ENCODE assay signal across 8 cellular contexts in genomic region chrX:21438792-21439191, GRCh38.
DNase-seq lines count a peak whose midpoint lies in the region; ATAC-seq and TF ChIP-seq lines count a peak whose summit lies in the region.

No MANE protein-coding gene starts in this region.

- no peak overlapping the region for H3K27ac ChIP-seq in CD8-positive, alpha-beta memory T cell (ENCODE audit: low read depth, low read length)
- H3K27ac ChIP-seq in WERI-Rb-1 = no peak overlapping the region
- H3K27ac ChIP-seq in foreskin keratinocyte = no peak overlapping the region
- no peak overlapping the region for H3K27ac ChIP-seq in heart right ventricle

- POLR2A ChIA-PET in CD8-positive, alpha-beta memory T cell (lab: Charles Lee) = no interaction called here
- POLR2A ChIA-PET in activated CD8-positive, alpha-beta T cell treated with anti-CD3 and anti-CD28 coated beads for 36 hours (lab: Charles Lee) = interaction anchor here (0.6 kb wide), 1 partner anchor 179 kb away, joined by 4 read pairs; no protein-coding TSS in a partner anchor

- whole genome bisulfite sequencing in heart right ventricle, 2 donors = 48 to 58% methylated on average over 1 of the region's 1 CpG

- H3K9me3 ChIP-seq in CD8-positive, alpha-beta memory T cell (ENCODE audit: low read length) = no peaks in the 10 kb centered on the region
- H3K9me3 ChIP-seq in WERI-Rb-1 (ENCODE audit: severe bottlenecking) = no peaks in the 10 kb centered on the region
- H3K9me3 ChIP-seq in heart right ventricle = no peaks in the 10 kb centered on the region

- peaks cover 10% of the 10 kb centered on the region for H3K4me1 ChIP-seq in CD8-positive, alpha-beta memory T cell (ENCODE audit: insufficient read depth, low read length)
- no peaks in the 10 kb centered on the region for H3K4me1 ChIP-seq in foreskin keratinocyte
- H3K4me1 ChIP-seq in heart right ventricle = no peaks in the 10 kb centered on the region

- H3K9me3 Mint-ChIP-seq in CD8-positive, alpha-beta memory T cell = peaks cover 0 to 6% (median 0%) of the 10 kb centered on the region in 5 donors
- no peaks in the 10 kb centered on the region for H3K9me3 Mint-ChIP-seq in activated CD8-positive, alpha-beta T cell treated with anti-CD3 and anti-CD28 coated beads for 36 hours

- CTCF ChIA-PET in CD8-positive, alpha-beta memory T cell (lab: Charles Lee) = no interaction called here
- CTCF ChIA-PET in activated CD8-positive, alpha-beta T cell treated with anti-CD3 and anti-CD28 coated beads for 36 hours (lab: Charles Lee) = no interaction called here

- H3K4me3 Mint-ChIP-seq in CD8-positive, alpha-beta memory T cell = peak overlapping the region; percentile 33 to 73 (median 66)
- H3K4me3 Mint-ChIP-seq in activated CD8-positive, alpha-beta T cell treated with anti-CD3 and anti-CD28 coated beads for 36 hours = peak overlapping the region; percentile 71

- no peak overlapping the region for H3K4me3 ChIP-seq in CD8-positive, alpha-beta memory T cell (ENCODE audit: low read length)
- H3K4me3 ChIP-seq in WERI-Rb-1 (ENCODE audit: low read depth, low read length) = no peak overlapping the region
- H3K4me3 ChIP-seq in heart right ventricle = no peak overlapping the region

- peaks cover 8 to 14% (median 10%) of the 10 kb centered on the region in 3 donors for H3K4me1 Mint-ChIP-seq in CD8-positive, alpha-beta memory T cell
- H3K4me1 Mint-ChIP-seq in activated CD8-positive, alpha-beta T cell treated with anti-CD3 and anti-CD28 coated beads for 36 hours (ENCODE audit: low read depth) = peaks cover 21% of the 10 kb centered on the region

- no peaks in the 10 kb centered on the region for H3K36me3 ChIP-seq in CD8-positive, alpha-beta memory T cell (ENCODE audit: insufficient read depth, low read length)
- H3K36me3 ChIP-seq in WERI-Rb-1 = no peaks in the 10 kb centered on the region
- no peaks in the 10 kb centered on the region for H3K36me3 ChIP-seq in heart right ventricle

- H3K27me3 Mint-ChIP-seq in CD8-positive, alpha-beta memory T cell = no peaks in the 10 kb centered on the region
- no peaks in the 10 kb centered on the region for H3K27me3 Mint-ChIP-seq in activated CD8-positive, alpha-beta T cell treated with anti-CD3 and anti-CD28 coated beads for 36 hours

- no peaks in the 10 kb centered on the region for H3K27me3 ChIP-seq in CD8-positive, alpha-beta memory T cell (ENCODE audit: insufficient read depth, low read length, poor library complexity, severe bottlenecking)
- H3K27me3 ChIP-seq in WERI-Rb-1 (ENCODE audit: insufficient read depth, low read depth, severe bottlenecking) = no peaks in the 10 kb centered on the region
- no peaks in the 10 kb centered on the region for H3K27me3 ChIP-seq in foreskin keratinocyte
- H3K27me3 ChIP-seq in heart right ventricle = peaks cover 0 to 3% (median 0%) of the 10 kb centered on the region in 7 donors

- intact Hi-C loops in activated CD8-positive, alpha-beta T cell treated with anti-CD3 and anti-CD28 coated beads for 36 hours (cut with micrococcal nuclease) = loop anchor here (10.0 kb wide), 1 partner anchor 64 kb away; the partner anchor contains the start of gene CNKSR2
- intact Hi-C loops in heart right ventricle (cut with DNase I) = no loop called here

- no peak for TF ChIP-seq CTCF in activated CD8-positive, alpha-beta T cell treated with anti-CD3 and anti-CD28 coated beads for 36 hours (IDR thresholded peaks at IDR 0.05)
- TF ChIP-seq CTCF in WERI-Rb-1 (IDR thresholded peaks at IDR 0.05; ENCODE audit: low read depth, low read length) (no peak), foreskin keratinocyte (conservative IDR thresholded peaks at IDR 0.05) (no peak), heart right ventricle (IDR thresholded peaks at IDR 0.05) (no peak)

- no peaks in the 10 kb centered on the region for H3K36me3 Mint-ChIP-seq in CD8-positive, alpha-beta memory T cell
- H3K36me3 Mint-ChIP-seq in activated CD8-positive, alpha-beta T cell treated with anti-CD3 and anti-CD28 coated beads for 36 hours (ENCODE audit: low read depth) = peaks cover 3% of the 10 kb centered on the region

- ATAC-seq in GM19463 (IDR thresholded peaks at IDR 0.05; ENCODE audit: unreplicated experiment) (peak; percentile 91), HG03354 (IDR thresholded peaks at IDR 0.05; ENCODE audit: poor library complexity, severe bottlenecking, unreplicated experiment) (peak; percentile 98), foreskin keratinocyte (no peak), heart right ventricle (no peak)
- ATAC-seq in activated CD8-positive, alpha-beta T cell treated with anti-CD3 and anti-CD28 coated beads for 36 hours = peak; percentile 84

- peak overlapping the region in 7 of 8 donors; percentile 65 to 91 (median 81) for H3K27ac Mint-ChIP-seq in CD8-positive, alpha-beta memory T cell
- H3K27ac Mint-ChIP-seq in activated CD8-positive, alpha-beta T cell treated with anti-CD3 and anti-CD28 coated beads for 36 hours = peak overlapping the region; percentile 92

- peak in 2 of 5 donors; percentile 8 to 43 for DNase-seq in CD8-positive, alpha-beta memory T cell
- no peak for DNase-seq in activated CD8-positive, alpha-beta T cell treated with anti-CD3 and anti-CD28 coated beads for 36 hours
- no peak for DNase-seq in WERI-Rb-1
- no peak for DNase-seq in NCI-H1417 (lab: John Stamatoyannopoulos, UW)
- no peak for DNase-seq in foreskin keratinocyte
- DNase-seq in heart right ventricle = no peak

Comparison
In these comparisons a context has a peak if more than half of its experiments do, and no peak if none do; other contexts are left out.
1. ATAC-seq: peak in GM19463 (single experiment), HG03354 (single experiment) and activated CD8-positive, alpha-beta T cell treated with anti-CD3 and anti-CD28 coated beads for 36 hours (single experiment); none in foreskin keratinocyte (single experiment) and heart right ventricle (0 of 8).